ENCODE assay signal across 8 cellular contexts in the genomic region with DNA sequence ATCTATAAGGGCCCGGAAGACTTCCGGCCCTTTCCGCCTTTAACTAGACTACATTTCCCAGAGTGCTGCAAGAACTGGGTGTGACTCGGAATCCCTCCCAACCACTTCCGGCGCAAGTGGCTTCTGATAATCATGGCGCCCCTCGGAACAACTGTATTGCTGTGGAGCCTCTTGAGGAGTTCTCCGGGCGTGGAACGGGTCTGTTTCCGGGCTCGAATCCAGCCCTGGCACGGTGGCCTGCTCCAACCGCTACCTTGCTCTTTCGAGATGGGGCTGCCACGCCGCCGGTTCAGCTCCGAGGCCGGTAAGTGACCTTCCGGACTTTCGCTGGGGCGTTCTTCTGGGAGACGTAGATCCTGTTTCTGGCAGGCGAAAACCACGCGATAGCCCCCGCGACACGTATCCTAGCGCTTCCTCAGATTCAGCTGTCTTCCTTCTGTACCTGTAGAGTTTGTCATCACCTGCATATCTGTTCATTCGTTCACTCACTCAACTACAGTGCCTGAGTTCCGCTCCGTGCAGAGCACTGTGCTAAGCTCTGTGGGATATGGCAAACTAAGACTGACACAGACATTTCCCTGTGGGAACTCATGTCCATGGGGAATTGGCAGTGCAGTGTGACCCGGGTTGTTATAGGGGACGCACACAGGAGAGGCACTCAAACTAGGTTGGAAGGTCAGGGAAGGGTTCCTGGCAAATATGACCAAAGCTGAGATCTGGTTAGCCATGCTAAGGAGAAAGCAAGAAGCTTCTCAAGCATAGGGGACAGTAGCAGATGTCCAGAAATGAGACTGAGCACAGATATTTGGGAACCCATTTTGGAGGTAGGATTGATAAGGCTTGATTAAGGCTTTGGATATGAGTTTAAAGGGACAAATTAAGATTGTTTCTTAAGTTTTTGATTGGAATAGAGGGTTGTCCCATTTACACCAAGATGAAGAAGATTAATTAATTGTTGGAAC. TPM values are rescaled to one million over a fixed set of nuclear protein-coding genes. Genes with fewer than 3 reads are reported as not detected.
A peak's percentile ranks its signal among the peaks of the same experiment; 100 is the strongest.
DNase-seq lines count a peak whose midpoint lies in the region; ATAC-seq and TF ChIP-seq lines count a peak whose summit lies in the region.

A gene (plus strand): TSS at position 126 of the 962 bp plus-strand sequence. CDS start 7 bp downstream, at position 133.

- in situ Hi-C loops in mammary epithelial cell (cut with MboI; ENCODE audit: low sequenced_read_pairs in 2 of 2) = no loop called here

- H3F3A ChIP-seq in smooth muscle cell (ENCODE audit: low read depth) = no peaks in the 10 kb centered on the region

- H3K36me3 ChIP-seq in A673 (ENCODE audit: insufficient read depth, low read length, poor library complexity, severe bottlenecking) (peaks cover 10% of the 10 kb centered on the region), mammary epithelial cell (ENCODE audit: insufficient read depth, low read length) (peaks cover 15% of the 10 kb centered on the region), smooth muscle cell (ENCODE audit: low read depth) (no peaks in the 10 kb centered on the region)

- H3K4me3 ChIP-seq in A673 (ENCODE audit: low read depth, low read length, poor library complexity, severe bottlenecking) (peak within 1 kb of the TSS; percentile 69), mammary epithelial cell (replicated peaks in 1 of 3; ENCODE audit: insufficient read depth in 1 of 3, low read depth in 2 of 3, low read length in 3 of 3) (peak within 1 kb of the TSS; percentile 81 to 97 (median 97)), smooth muscle cell (peak within 1 kb of the TSS; percentile 92)

- H4K20me1 ChIP-seq in mammary epithelial cell (ENCODE audit: insufficient read depth, low read length) (no peaks in the 10 kb centered on the region), smooth muscle cell (ENCODE audit: low read depth) (peaks cover 15% of the 10 kb centered on the region)

- POLR2A ChIA-PET in A673 (lab: Charles Lee; ENCODE audit: low non-redundant PET) = no interaction called here

- WGBS in mammary epithelial cell (ENCODE audit: low coverage, missing lambda C conversion rate) = under 1% methylated on average over 27 of the region's 37 CpGs
- 2% methylated on average over 37 of the region's 37 CpGs for WGBS in smooth muscle cell (ENCODE audit: low lambda C conversion rate)

- H3K9ac ChIP-seq in mammary epithelial cell (ENCODE audit: insufficient read depth, low read length) (peak within 1 kb of the TSS; percentile 95), smooth muscle cell (ENCODE audit: low read depth) (peak within 1 kb of the TSS; percentile 97)

- H2AFZ ChIP-seq in mammary epithelial cell (ENCODE audit: low read depth, low read length) (peak within 1 kb of the TSS; percentile 95), smooth muscle cell (ENCODE audit: low read depth) (peak within 1 kb of the TSS; percentile 98)

- H3K4me1 ChIP-seq in A673 (ENCODE audit: insufficient read depth, low read length, poor library complexity, severe bottlenecking) (peaks cover 5% of the 10 kb centered on the region), mammary epithelial cell (ENCODE audit: insufficient read depth, low read length) (peaks cover 21% of the 10 kb centered on the region), smooth muscle cell (ENCODE audit: low read depth) (no peaks in the 10 kb centered on the region)

- peaks cover 46% of the 10 kb centered on the region for H3K79me2 ChIP-seq in mammary epithelial cell (ENCODE audit: insufficient read depth, low read length)
- H3K79me2 ChIP-seq in smooth muscle cell (ENCODE audit: low read depth) = peaks cover 25% of the 10 kb centered on the region

- dilution Hi-C loops in mammary epithelial cell (cut with HindIII; ENCODE audit: low sequenced_read_pairs) = loop anchor here (5.0 kb wide), 1 partner anchor 232 kb away; no protein-coding TSS in a partner anchor

- CTCF ChIA-PET in A673 (lab: Charles Lee) = no interaction called here
- CTCF ChIA-PET in mammary epithelial cell (lab: Charles Lee; ENCODE audit: low non-redundant PET) = no interaction called here

- BruUV-seq in A673 (replicated peaks; lab: Mats Ljungman, UMichigan) (no TSS peak), mammary epithelial cell (replicated peaks; lab: Mats Ljungman, UMichigan) (TSS peak; percentile 42)

- intact Hi-C loops in A673 (cut with micrococcal nuclease; ENCODE audit: unreplicated experiment) = no loop called here
- intact Hi-C loops in mammary epithelial cell (cut with micrococcal nuclease) = no loop called here

- TF ChIP-seq CTCF in A673 (conservative IDR thresholded peaks at IDR 0.05; ENCODE audit: low read depth, low read length) (no peak), VCaP (conservative IDR thresholded peaks at IDR 0.05) (no peak), mammary epithelial cell (conservative IDR thresholded peaks at IDR 0.05 in 1 of 2, IDR thresholded peaks at IDR 0.05 in 1 of 2; ENCODE audit: extremely low read depth in 1 of 2, insufficient read depth in 1 of 2, low read depth in 1 of 2, low read length in 2 of 2) (no peak), smooth muscle cell (IDR thresholded peaks at IDR 0.05; ENCODE audit: borderline replicate concordance, insufficient read depth, poor library complexity, severe bottlenecking) (no peak)

- H3K27me3 ChIP-seq in A673 (replicated peaks; ENCODE audit: insufficient read depth, low read depth, low read length, poor library complexity) = no peaks in the 10 kb centered on the region
- no peaks in the 10 kb centered on the region for H3K27me3 ChIP-seq in mammary epithelial cell (ENCODE audit: insufficient read depth, low read length)
- H3K27me3 ChIP-seq in smooth muscle cell (ENCODE audit: low read depth) = no peaks in the 10 kb centered on the region

- ATAC-seq in GM18870 (IDR thresholded peaks at IDR 0.05; ENCODE audit: unreplicated experiment) (peak; percentile 91), HG03135 (IDR thresholded peaks at IDR 0.05; ENCODE audit: unreplicated experiment) (peak; percentile 99)

- DNase-seq in A673 (ENCODE audit: low spot score) = peak; percentile 93
- DNase-seq in NCI-H2196 treated with DMSO at 0.1 percent for 48 hours (lab: John Stamatoyannopoulos, UW; ENCODE audit: unreplicated experiment) = peak; percentile 90
- peak; percentile 88 for DNase-seq in mammary epithelial cell
- peak; percentile 90 for DNase-seq in iPS-NIHi7 (ENCODE audit: extremely low spot score)
- peak; percentile 65 for DNase-seq in smooth muscle cell (lab: John Stamatoyannopoulos, UW; ENCODE audit: unreplicated experiment)

- H3K4me2 ChIP-seq in mammary epithelial cell (ENCODE audit: insufficient read depth, low read depth, low read length) (peak within 1 kb of the TSS; percentile 97), smooth muscle cell (peak within 1 kb of the TSS; percentile 92)

- H3K27ac ChIP-seq in A673 (ENCODE audit: low read depth, low read length, poor library complexity, severe bottlenecking) (peak within 1 kb of the TSS; percentile 78), VCaP (peak within 1 kb of the TSS; percentile 66), mammary epithelial cell (ENCODE audit: insufficient read depth, low read depth, low read length) (peak within 1 kb of the TSS; percentile 94), smooth muscle cell (ENCODE audit: low read depth) (peak within 1 kb of the TSS; percentile 90)

- H3K9me3 ChIP-seq in A673 (ENCODE audit: low read depth, low read length, poor library complexity, severe bottlenecking) (no peaks in the 10 kb centered on the region), mammary epithelial cell (replicated peaks; ENCODE audit: insufficient read depth, low read length) (no peaks in the 10 kb centered on the region), smooth muscle cell (replicated peaks; ENCODE audit: low read depth) (no peaks in the 10 kb centered on the region)

RNA-seq across cellular contexts. Expression of the gene that starts here (rescaled TPM):
- total RNA-seq in A673 (2021) = 61.6 and 61.9 TPM in 2 replicates
- total RNA-seq in mammary epithelial cell = 10 to 100 TPM; 46.3 to 54.3 TPM
- 46.9 TPM for polyA plus RNA-seq in mammary epithelial cell
- polyA minus RNA-seq in mammary epithelial cell = 12.9 TPM
- 96.0 and 97.2 TPM in 2 replicates for total RNA-seq in smooth muscle cell
- 70.5 and 90.6 TPM in 2 replicates for polyA plus RNA-seq in smooth muscle cell

Comparison
In these comparisons a context has a peak if more than half of its experiments do, and no peak if none do; other contexts are left out.
1. Peak in every context shown above with its lines: DNase-seq, ATAC-seq, H3K4me3 ChIP-seq and H3K27ac ChIP-seq.